17 cellular contexts compared by ENCODE assay signal in genomic region chr9:73643379-73644013, GRCh38.
A peak's percentile ranks its signal among the peaks of the same experiment; 100 is the strongest.
DNase-seq lines count a peak whose midpoint lies in the region; ATAC-seq, FAIRE-seq and TF ChIP-seq lines count a peak whose summit lies in the region.
"Had no signal": no experiment of that assay in that cellular context is flagged by ENCODE, and none has a peak within 500 bp of the region (broad histone marks: within the 10 kb centered on the region; RNA-seq: fewer than 3 reads in every experiment).

No MANE protein-coding gene starts in this region.

- no peaks in the 10 kb centered on the region for H3K36me3 Mint-ChIP-seq in CD8-positive, alpha-beta T cell
- no peaks in the 10 kb centered on the region for H3K36me3 Mint-ChIP-seq in activated naive CD4-positive, alpha-beta T cell treated with anti-CD3 and anti-CD28 coated beads for 36 hours (ENCODE audit: low read depth)
- H3K36me3 Mint-ChIP-seq: activated naive CD4-positive, alpha-beta T cell treated with anti-CD3 and anti-CD28 coated beads, Interleukin-2, amount 50 U/mL, for 24 hours; natural killer cell treated with Interleukin-12 subunit alpha and Interleukin-12 subunit beta and Interleukin-15 and Interleukin-18, amount 100 ng/mL, for 72 hours; WTC11 had no signal

- H2AFZ ChIP-seq in neural cell (ENCODE audit: low read depth, low read length): no peak overlapping the region

- CTCF ChIA-PET in RWPE1 (lab: Yijun Ruan, JAX): interaction anchor here (0.6 to 0.7 kb wide), 3 partner anchors 138 to 561 kb away, joined by 3 to 8 read pairs (median 3); no protein-coding TSS in a partner anchor
- CTCF ChIA-PET in CD8-positive, alpha-beta T cell (lab: Charles Lee): no interaction called here
- CTCF ChIA-PET in activated naive CD4-positive, alpha-beta T cell treated with anti-CD3 and anti-CD28 coated beads for 36 hours (lab: Charles Lee): interaction anchor here (0.6 kb wide), 1 partner anchor 337 kb away, joined by 4 read pairs; no protein-coding TSS in a partner anchor

- H3K27ac Mint-ChIP-seq in CD8-positive, alpha-beta T cell: no peak overlapping the region
- no peak overlapping the region for H3K27ac Mint-ChIP-seq in activated naive CD4-positive, alpha-beta T cell treated with anti-CD3 and anti-CD28 coated beads for 36 hours
- H3K27ac Mint-ChIP-seq: activated naive CD4-positive, alpha-beta T cell treated with anti-CD3 and anti-CD28 coated beads, Interleukin-2, amount 50 U/mL, for 24 hours; natural killer cell treated with Interleukin-12 subunit alpha and Interleukin-12 subunit beta and Interleukin-15 and Interleukin-18, amount 100 ng/mL, for 72 hours; WTC11 had no signal

- no peaks in the 10 kb centered on the region for H3K4me1 ChIP-seq in CD8-positive, alpha-beta T cell (ENCODE audit: insufficient read depth, low read length)
- H3K4me1 ChIP-seq: BLaER1 treated with 17β-estradiol and CSF1 and Interleukin-3, amounts not matched to agents 10 nM and 100 nM; tibial artery had no signal

- DNase-seq in H54 (ENCODE audit: insufficient read length, low spot score): no peak
- DNase-seq in RWPE1 (ENCODE audit: low spot score): peak; percentile 79
- peak; percentile 85 for DNase-seq in epithelial cell of esophagus (ENCODE audit: low read depth)
- no peak for DNase-seq in CD8-positive, alpha-beta T cell
- DNase-seq in activated naive CD4-positive, alpha-beta T cell treated with anti-CD3 and anti-CD28 coated beads for 36 hours: no peak
- DNase-seq: right cardiac atrium; stimulated activated CD4-positive, alpha-beta T cell treated with anti-CD3 and anti-CD28 coated beads, Interleukin-2, amount 100 ng/mL, for 48 hours; tibial artery had no signal

- no peaks in the 10 kb centered on the region for H3K27me3 ChIP-seq in neural cell (ENCODE audit: insufficient read depth, low read depth, low read length)
- H3K27me3 ChIP-seq in CD8-positive, alpha-beta T cell (ENCODE audit: insufficient read depth, low read length): no peaks in the 10 kb centered on the region
- H3K27me3 ChIP-seq: BLaER1 treated with 17β-estradiol and CSF1 and Interleukin-3, amounts not matched to agents 10 nM and 100 nM; tibial artery had no signal

- no peak overlapping the region for H3K27ac ChIP-seq in RWPE1
- peak overlapping the region; percentile 37 for H3K27ac ChIP-seq in neural cell (ENCODE audit: low read length)
- no peak overlapping the region for H3K27ac ChIP-seq in CD8-positive, alpha-beta T cell (ENCODE audit: low read depth, low read length)
- H3K27ac ChIP-seq: BLaER1 treated with 17β-estradiol and CSF1 and Interleukin-3, amounts not matched to agents 10 nM and 100 nM; tibial artery had no signal

- H3K36me3 ChIP-seq in neural cell (ENCODE audit: insufficient read depth, low read length): no peaks in the 10 kb centered on the region
- H3K36me3 ChIP-seq in CD8-positive, alpha-beta T cell (ENCODE audit: insufficient read depth, low read length): no peaks in the 10 kb centered on the region
- H3K36me3 ChIP-seq: BLaER1 treated with 17β-estradiol and CSF1 and Interleukin-3, amounts not matched to agents 10 nM and 100 nM; tibial artery had no signal

- no peak for TF ChIP-seq CTCF in RWPE1 (conservative IDR thresholded peaks at IDR 0.05; ENCODE audit: low read depth)
- no peak for TF ChIP-seq CTCF in epithelial cell of esophagus (IDR thresholded peaks at IDR 0.05; ENCODE audit: insufficient read depth, low read depth, low read length, missing control alignments)
- no peak for TF ChIP-seq CTCF in neural cell (IDR thresholded peaks at IDR 0.05; ENCODE audit: poor library complexity, severe bottlenecking)
- TF ChIP-seq CTCF in CD8-positive, alpha-beta T cell (IDR thresholded peaks at IDR 0.05): no peak

- peak; percentile 65 for FAIRE-seq in H54 (lab: Jason Lieb, UNC)
- FAIRE-seq: endothelial cell of umbilical vein, GM12891 had no signal

- H3F3A ChIP-seq in neural cell (ENCODE audit: insufficient read depth, low read length, poor library complexity, severe bottlenecking): no peaks in the 10 kb centered on the region

- H3K9me3 Mint-ChIP-seq in CD8-positive, alpha-beta T cell: peaks cover 2% of the 10 kb centered on the region
- no peaks in the 10 kb centered on the region for H3K9me3 Mint-ChIP-seq in activated naive CD4-positive, alpha-beta T cell treated with anti-CD3 and anti-CD28 coated beads for 36 hours
- H3K9me3 Mint-ChIP-seq: activated naive CD4-positive, alpha-beta T cell treated with anti-CD3 and anti-CD28 coated beads, Interleukin-2, amount 50 U/mL, for 24 hours; WTC11 had no signal

- TF ChIP-seq POLR2A in H54 (IDR thresholded peaks at IDR 0.05; ENCODE audit: low read depth, low read length): no peak

- H3K4me3 Mint-ChIP-seq in CD8-positive, alpha-beta T cell: no peak overlapping the region
- H3K4me3 Mint-ChIP-seq in activated naive CD4-positive, alpha-beta T cell treated with anti-CD3 and anti-CD28 coated beads for 36 hours: no peak overlapping the region
- H3K4me3 Mint-ChIP-seq: activated naive CD4-positive, alpha-beta T cell treated with anti-CD3 and anti-CD28 coated beads, Interleukin-2, amount 50 U/mL, for 24 hours; natural killer cell treated with Interleukin-12 subunit alpha and Interleukin-12 subunit beta and Interleukin-15 and Interleukin-18, amount 100 ng/mL, for 72 hours; WTC11 had no signal

- no peaks in the 10 kb centered on the region for H3K4me1 Mint-ChIP-seq in CD8-positive, alpha-beta T cell (ENCODE audit: low read depth)
- H3K4me1 Mint-ChIP-seq in activated naive CD4-positive, alpha-beta T cell treated with anti-CD3 and anti-CD28 coated beads for 36 hours (ENCODE audit: low read depth): no peaks in the 10 kb centered on the region
- H3K4me1 Mint-ChIP-seq: activated naive CD4-positive, alpha-beta T cell treated with anti-CD3 and anti-CD28 coated beads, Interleukin-2, amount 50 U/mL, for 24 hours had no signal

- no peak for ATAC-seq in HG03039 (IDR thresholded peaks at IDR 0.05; ENCODE audit: unreplicated experiment)
- no peak for ATAC-seq in HG02623 (IDR thresholded peaks at IDR 0.05; ENCODE audit: unreplicated experiment)
- ATAC-seq in CD8-positive, alpha-beta T cell: no peak
- ATAC-seq: natural killer cell treated with Interleukin-12 subunit alpha and Interleukin-12 subunit beta and Interleukin-15 and Interleukin-18, amount 100 ng/mL, for 72 hours; right cardiac atrium; WTC11 had no signal

- POLR2A ChIA-PET in RWPE1 (lab: Yijun Ruan, JAX; ENCODE audit: low non-redundant PET): no interaction called here
- POLR2A ChIA-PET in CD8-positive, alpha-beta T cell (lab: Charles Lee): no interaction called here

- TF ChIP-seq EP300 in neural cell (conservative IDR thresholded peaks at IDR 0.05; ENCODE audit: poor library complexity, severe bottlenecking): peak; percentile 86

- no peak overlapping the region for H3K9ac ChIP-seq in neural cell (ENCODE audit: low read length)
- H3K9ac ChIP-seq: BLaER1 treated with 17β-estradiol and CSF1 and Interleukin-3, amounts not matched to agents 10 nM and 100 nM had no signal

- no peaks in the 10 kb centered on the region for H3K9me2 ChIP-seq in neural cell (ENCODE audit: insufficient read depth, low read length)

- H3K4me2 ChIP-seq in neural cell (ENCODE audit: low read length): no peak overlapping the region
- H3K4me2 ChIP-seq: BLaER1 treated with 17β-estradiol and CSF1 and Interleukin-3, amounts not matched to agents 10 nM and 100 nM had no signal

- TF ChIP-seq RAD21 in neural cell (conservative IDR thresholded peaks at IDR 0.05): no peak

- no peaks in the 10 kb centered on the region for H3K9me3 ChIP-seq in neural cell (ENCODE audit: low read length)
- H3K9me3 ChIP-seq in CD8-positive, alpha-beta T cell (ENCODE audit: low read length): no peaks in the 10 kb centered on the region
- H3K9me3 ChIP-seq: tibial artery had no signal

- H4K20me1 ChIP-seq in neural cell (ENCODE audit: insufficient read depth): no peaks in the 10 kb centered on the region
- H4K20me1 ChIP-seq: BLaER1 treated with 17β-estradiol and CSF1 and Interleukin-3, amounts not matched to agents 10 nM and 100 nM had no signal

- H3K4me3 ChIP-seq in epithelial cell of esophagus (ENCODE audit: low read length) (no peak overlapping the region), neural cell (ENCODE audit: low read length) (no peak overlapping the region)
- no peak overlapping the region for H3K4me3 ChIP-seq in CD8-positive, alpha-beta T cell (ENCODE audit: low read depth, low read length)
- H3K4me3 ChIP-seq: BLaER1 treated with 17β-estradiol and CSF1 and Interleukin-3, amounts not matched to agents 10 nM and 100 nM; tibial artery had no signal

- intact Hi-C loops in CD8-positive, alpha-beta T cell (cut with DNase I, micrococcal nuclease): no loop called here
- intact Hi-C loops in activated naive CD4-positive, alpha-beta T cell treated with anti-CD3 and anti-CD28 coated beads for 36 hours (cut with micrococcal nuclease): no loop called here

- no peaks in the 10 kb centered on the region for H3K79me2 ChIP-seq in neural cell (replicated peaks; ENCODE audit: insufficient read depth, low read length)

- no peaks in the 10 kb centered on the region for H3K27me3 Mint-ChIP-seq in CD8-positive, alpha-beta T cell (ENCODE audit: low read depth)
- H3K27me3 Mint-ChIP-seq in activated naive CD4-positive, alpha-beta T cell treated with anti-CD3 and anti-CD28 coated beads for 36 hours (ENCODE audit: low read depth): no peaks in the 10 kb centered on the region
- H3K27me3 Mint-ChIP-seq: activated naive CD4-positive, alpha-beta T cell treated with anti-CD3 and anti-CD28 coated beads, Interleukin-2, amount 50 U/mL, for 24 hours; natural killer cell treated with Interleukin-12 subunit alpha and Interleukin-12 subunit beta and Interleukin-15 and Interleukin-18, amount 100 ng/mL, for 72 hours had no signal

TF ChIP-seq in neural cell, 6 proteins besides CTCF, POLR2A, EP300 and RAD21 (continues in another document):
- no peak for TF ChIP-seq MXI1 (conservative IDR thresholded peaks at IDR 0.05; ENCODE audit: poor library complexity, severe bottlenecking)
- peak; percentile 67 for TF ChIP-seq POLR2AphosphoS5 (IDR thresholded peaks at IDR 0.05)

Comparison
In these comparisons a context has a peak if more than half of its experiments do, and no peak if none do; other contexts are left out.
1. DNase-seq: peak in RWPE1 (single experiment) and epithelial cell of esophagus (single experiment); none in H54 (single experiment), CD8-positive, alpha-beta T cell (0 of 7) and activated naive CD4-positive, alpha-beta T cell treated with anti-CD3 and anti-CD28 coated beads for 36 hours (single experiment).